In genomic region chr17:16988749-16989229, GRCh38 we compare ENCODE assay signal across 8 cellular contexts. TPM values are rescaled to one million over a fixed set of nuclear protein-coding genes. Genes with fewer than 3 reads are reported as not detected.
A peak's percentile ranks its signal among the peaks of the same experiment; 100 is the strongest.
DNase-seq lines count a peak whose midpoint lies in the region; ATAC-seq lines count a peak whose summit lies in the region.

No MANE protein-coding gene starts in this region.

- H3K27me3 ChIP-seq in naive thymus-derived CD4-positive, alpha-beta T cell (ENCODE audit: control insufficient read depth in 2 of 2, insufficient read depth in 2 of 2, low read length in 2 of 2) = no peaks in the 10 kb centered on the region

- no peak for DNase-seq in naive thymus-derived CD4-positive, alpha-beta T cell
- DNase-seq in SK-N-DZ (ENCODE audit: low spot score) (no peak), kidney glomerular epithelial cell (lab: John Stamatoyannopoulos, UW) (no peak), AG08396 (ENCODE audit: low spot score) (no peak)
- no peak for DNase-seq in stimulated activated CD4-positive, alpha-beta T cell treated with anti-CD3 and anti-CD28 coated beads, Interleukin-4, amount 100 ng/mL, for 24 hours

- peak overlapping the region; percentile 78 for H3K4me3 Mint-ChIP-seq in T-helper 1 cell treated with Interleukin-12 subunit alpha and Interleukin-12 subunit beta and Interleukin-4 antibody, amounts not matched to agents 30 μg/mL and 1 μg/mL, for 36 hours
- peak overlapping the region; percentile 4 to 78 (median 69) for H3K4me3 Mint-ChIP-seq in naive thymus-derived CD4-positive, alpha-beta T cell

- H3K9me3 ChIP-seq in naive thymus-derived CD4-positive, alpha-beta T cell (ENCODE audit: control insufficient read depth in 2 of 3, low read length in 3 of 3) = no peaks in the 10 kb centered on the region

- H3K27ac ChIP-seq in naive thymus-derived CD4-positive, alpha-beta T cell (ENCODE audit: low read depth, low read length) = peak overlapping the region; percentile 44

- H3K9me3 Mint-ChIP-seq in T-helper 1 cell treated with Interleukin-12 subunit alpha and Interleukin-12 subunit beta and Interleukin-4 antibody, amounts not matched to agents 30 μg/mL and 1 μg/mL, for 36 hours = no peaks in the 10 kb centered on the region
- H3K9me3 Mint-ChIP-seq in naive thymus-derived CD4-positive, alpha-beta T cell = no peaks in the 10 kb centered on the region

- H3K27ac Mint-ChIP-seq in T-helper 1 cell treated with Interleukin-12 subunit alpha and Interleukin-12 subunit beta and Interleukin-4 antibody, amounts not matched to agents 30 μg/mL and 1 μg/mL, for 36 hours = peak overlapping the region; percentile 92
- H3K27ac Mint-ChIP-seq in naive thymus-derived CD4-positive, alpha-beta T cell = peak overlapping the region in 6 of 9 donors; percentile 83 to 97 (median 92)

- peak overlapping the region; percentile 16 for H3K4me3 ChIP-seq in naive thymus-derived CD4-positive, alpha-beta T cell (ENCODE audit: low read length)

- H3K36me3 ChIP-seq in naive thymus-derived CD4-positive, alpha-beta T cell (ENCODE audit: control insufficient read depth in 2 of 3, insufficient read depth in 3 of 3, low read length in 3 of 3) = no peaks in the 10 kb centered on the region

- peaks cover 34 to 36% of the 10 kb centered on the region in 2 donors for H3K4me1 ChIP-seq in naive thymus-derived CD4-positive, alpha-beta T cell (ENCODE audit: control insufficient read depth in 2 of 2, insufficient read depth in 2 of 2, low read length in 2 of 2)

- no peaks in the 10 kb centered on the region for H3K36me3 Mint-ChIP-seq in T-helper 1 cell treated with Interleukin-12 subunit alpha and Interleukin-12 subunit beta and Interleukin-4 antibody, amounts not matched to agents 30 μg/mL and 1 μg/mL, for 36 hours (ENCODE audit: low read depth)
- no peaks in the 10 kb centered on the region for H3K36me3 Mint-ChIP-seq in naive thymus-derived CD4-positive, alpha-beta T cell

- peaks cover 8% of the 10 kb centered on the region for H3K27me3 Mint-ChIP-seq in T-helper 1 cell treated with Interleukin-12 subunit alpha and Interleukin-12 subunit beta and Interleukin-4 antibody, amounts not matched to agents 30 μg/mL and 1 μg/mL, for 36 hours (ENCODE audit: low read depth)
- peaks cover 0 to 7% (median 0%) of the 10 kb centered on the region in 5 donors for H3K27me3 Mint-ChIP-seq in naive thymus-derived CD4-positive, alpha-beta T cell

- CTCF ChIA-PET in naive thymus-derived CD4-positive, alpha-beta T cell (lab: Charles Lee) = interaction anchor here (0.6 to 1.2 kb wide), 2 partner anchors 13 to 1099 kb away, joined by 3 read pairs; partner anchors contain the start of gene DRG2

- ATAC-seq in GM18498 (IDR thresholded peaks at IDR 0.05; ENCODE audit: unreplicated experiment) (peak; percentile 5), HG02571 (IDR thresholded peaks at IDR 0.05; ENCODE audit: unreplicated experiment) (peak; percentile 9)
- no peak for ATAC-seq in naive thymus-derived CD4-positive, alpha-beta T cell

- POLR2A ChIA-PET in naive thymus-derived CD4-positive, alpha-beta T cell (lab: Charles Lee) = no interaction called here

- peaks cover 36% of the 10 kb centered on the region for H3K4me1 Mint-ChIP-seq in T-helper 1 cell treated with Interleukin-12 subunit alpha and Interleukin-12 subunit beta and Interleukin-4 antibody, amounts not matched to agents 30 μg/mL and 1 μg/mL, for 36 hours (ENCODE audit: low read depth)
- H3K4me1 Mint-ChIP-seq in naive thymus-derived CD4-positive, alpha-beta T cell = peaks cover 24 to 41% (median 31%) of the 10 kb centered on the region in 7 donors

- intact Hi-C loops in naive thymus-derived CD4-positive, alpha-beta T cell (cut with micrococcal nuclease) = no loop called here

RNA-seq across cellular contexts. Expression of gene TNFRSF13B, which starts 16.9 kb away (rescaled TPM):
- 1 to 10 TPM in 2 of 5 experiments, under 1 TPM in 1, not detected in 2; 0.79 to 2.4 (median 1.9) TPM for total RNA-seq in naive thymus-derived CD4-positive, alpha-beta T cell
- polyA plus RNA-seq in naive thymus-derived CD4-positive, alpha-beta T cell = under 1 TPM in 1 of 2 donors, not detected in 1; 0.21 TPM
- polyA plus RNA-seq in SK-N-DZ (2014; cell fraction: cytosol; rRNA removed) = not detected in 2 replicates
- polyA plus RNA-seq in SK-N-DZ (2014; cell fraction: nucleus; rRNA removed) = not detected in 2 replicates

RNA-seq across cellular contexts. Expression of gene MPRIP, which starts 53.5 kb away (rescaled TPM):
- total RNA-seq in naive thymus-derived CD4-positive, alpha-beta T cell = 100 to 1,000 TPM; 191 to 259 (median 199) TPM
- polyA plus RNA-seq in naive thymus-derived CD4-positive, alpha-beta T cell = 10 to 100 TPM; 18.6 to 30.0 TPM
- 63.4 and 64.5 TPM in 2 replicates for polyA plus RNA-seq in SK-N-DZ (2014; cell fraction: cytosol; rRNA removed)
- 46.4 and 125 TPM in 2 replicates for polyA plus RNA-seq in SK-N-DZ (2014; cell fraction: nucleus; rRNA removed)
